22 cellular contexts compared by ENCODE assay signal in the genomic region with DNA sequence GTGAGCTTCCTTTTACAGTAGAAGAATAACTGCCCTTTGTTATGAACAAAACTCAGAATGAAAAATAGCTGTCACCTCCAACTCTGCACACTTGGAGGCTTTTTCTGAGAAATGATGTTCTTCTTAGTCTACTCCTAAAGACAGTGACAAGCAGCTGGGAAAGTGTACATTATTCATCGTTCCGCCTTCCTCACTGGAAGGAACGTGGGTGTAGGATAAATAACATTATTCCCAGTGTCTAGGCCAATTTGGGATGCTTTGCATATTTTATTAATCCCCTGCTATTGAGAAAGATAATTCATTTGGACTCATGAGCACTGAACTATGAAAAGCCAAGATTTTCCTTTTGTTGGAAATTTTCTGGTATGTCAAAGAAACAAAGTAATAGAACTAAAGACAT.
DNase-seq lines count a peak whose midpoint lies in the region; ATAC-seq, FAIRE-seq and TF ChIP-seq lines count a peak whose summit lies in the region.
"Had no signal": no experiment of that assay in that cellular context is flagged by ENCODE, and none has a peak within 500 bp of the region (broad histone marks: within the 10 kb centered on the region; RNA-seq: fewer than 3 reads in every experiment).

No MANE protein-coding gene starts in this region.

- no peaks in the 10 kb centered on the region for H3K9me3 ChIP-seq in astrocyte (ENCODE audit: insufficient read depth, low read depth, low read length)

- H3K27me3 Mint-ChIP-seq in astrocyte (ENCODE audit: low read depth, unreplicated experiment): no peaks in the 10 kb centered on the region
- no peaks in the 10 kb centered on the region for H3K27me3 Mint-ChIP-seq in nephron (ENCODE audit: low read depth)
- H3K27me3 Mint-ChIP-seq: CD4-positive, alpha-beta T cell had no signal

- H3K4me3 ChIP-seq in astrocyte (ENCODE audit: insufficient read depth, low read depth, low read length) (no peak overlapping the region), fibroblast of mammary gland (ENCODE audit: control insufficient read depth, low read depth, low read length) (no peak overlapping the region)
- H3K4me3 ChIP-seq: BLaER1 had no signal

- H3K9ac ChIP-seq in astrocyte (ENCODE audit: low read length): no peak overlapping the region
- H3K9ac ChIP-seq: BLaER1 had no signal

- TF ChIP-seq CTCF in astrocyte (IDR thresholded peaks at IDR 0.05; ENCODE audit: insufficient read depth, low read depth, low read length): no peak
- no peak for TF ChIP-seq CTCF in fibroblast of mammary gland (conservative IDR thresholded peaks at IDR 0.05; ENCODE audit: control insufficient read depth, insufficient read depth, low read depth, low read length)
- no peak for TF ChIP-seq CTCF in nephron (IDR thresholded peaks at IDR 0.05; ENCODE audit: unreplicated experiment in 3 of 3)

- no peaks in the 10 kb centered on the region for H3K4me1 ChIP-seq in astrocyte (ENCODE audit: insufficient read depth, low read length)
- H3K4me1 ChIP-seq: BLaER1 had no signal

- FAIRE-seq in astrocyte (lab: Jason Lieb, UNC): peak; percentile 20
- FAIRE-seq: G401.6, HepG2 had no signal

- H3K4me2 ChIP-seq in astrocyte (ENCODE audit: low read length): peak overlapping the region; percentile 33
- H3K4me2 ChIP-seq: BLaER1 had no signal

- no peaks in the 10 kb centered on the region for H3K36me3 Mint-ChIP-seq in astrocyte (ENCODE audit: low read depth, unreplicated experiment)
- no peaks in the 10 kb centered on the region for H3K36me3 Mint-ChIP-seq in nephron (ENCODE audit: low read depth)

- no peaks in the 10 kb centered on the region for H3K27me3 ChIP-seq in astrocyte (ENCODE audit: insufficient read depth, low read length)
- H3K27me3 ChIP-seq: BLaER1 had no signal

- H3K4me1 Mint-ChIP-seq in astrocyte (ENCODE audit: low read depth, unreplicated experiment) (no peaks in the 10 kb centered on the region), nephron (peaks cover 23% of the 10 kb centered on the region)

- in situ Hi-C loops in Caki2 (cut with HindIII; ENCODE audit: low pct_unique_long_range_greater_than_20kb, low sequenced_read_pairs): no loop called here

- H3K79me2 ChIP-seq in astrocyte (ENCODE audit: insufficient read depth, low read length): no peaks in the 10 kb centered on the region

- H3K9me3 Mint-ChIP-seq in astrocyte (ENCODE audit: unreplicated experiment) (no peaks in the 10 kb centered on the region), nephron (no peaks in the 10 kb centered on the region)
- H3K9me3 Mint-ChIP-seq: CD4-positive, alpha-beta T cell had no signal

- H2AFZ ChIP-seq in astrocyte (ENCODE audit: low read depth, low read length): no peak overlapping the region

- ATAC-seq in left lobe of liver: no peak
- ATAC-seq: HCT116, Panc1 had no signal

- H3K27ac Mint-ChIP-seq in astrocyte (ENCODE audit: unreplicated experiment) (no peak overlapping the region), nephron (peak overlapping the region; percentile 45 to 80 (median 70))
- H3K27ac Mint-ChIP-seq: CD4-positive, alpha-beta T cell had no signal

- no peaks in the 10 kb centered on the region for H4K20me1 ChIP-seq in astrocyte (ENCODE audit: insufficient read depth, low read length)
- H4K20me1 ChIP-seq: BLaER1 had no signal

- DNase-seq in Caki2 (ENCODE audit: low read depth) (peak; percentile 12), astrocyte (ENCODE audit: low read depth) (peak; percentile 87), fibroblast of mammary gland (ENCODE audit: low read depth) (peak; percentile 11), NCI-H1417 (lab: John Stamatoyannopoulos, UW) (no peak), NCI-H2171 treated with DMSO at 0.1 percent for 48 hours (lab: John Stamatoyannopoulos, UW) (no peak), COLO668 (lab: John Stamatoyannopoulos, UW; ENCODE audit: unreplicated experiment) (no peak), left lobe of liver (ENCODE audit: low spot score) (no peak)
- DNase-seq: 8988T; CD4-positive, alpha-beta T cell; Karpas-422; NCI-H1092; NCI-H1436; NCI-H187; NCI-H2107; SHP77 treated with DMSO at 0.1 percent for 48 hours had no signal

- H3K4me3 Mint-ChIP-seq in astrocyte (ENCODE audit: unreplicated experiment): no peak overlapping the region
- H3K4me3 Mint-ChIP-seq in nephron: peak overlapping the region in 1 of 3 experiments; percentile 7
- H3K4me3 Mint-ChIP-seq: CD4-positive, alpha-beta T cell had no signal

- peak overlapping the region; percentile 58 for H3K27ac ChIP-seq in astrocyte (ENCODE audit: low read depth, low read length)
- H3K27ac ChIP-seq: BLaER1, RWPE1 had no signal

- no peaks in the 10 kb centered on the region for H3K36me3 ChIP-seq in astrocyte (ENCODE audit: insufficient read depth, low read length)
- H3K36me3 ChIP-seq: BLaER1 had no signal

Comparison
In these comparisons a context has a peak if more than half of its experiments do, and no peak if none do; other contexts are left out.
1. DNase-seq: peak in Caki2 (single experiment), astrocyte (single experiment) and fibroblast of mammary gland (single experiment); none in NCI-H1417 (0 of 3), NCI-H2171 treated with DMSO at 0.1 percent for 48 hours (single experiment), COLO668 (single experiment) and left lobe of liver (single experiment).